ENCODE assay signal across 8 cellular contexts in genomic region chr2:188524519-188525113, GRCh38.
DNase-seq lines count a peak whose midpoint lies in the region; ATAC-seq lines count a peak whose summit lies in the region.

No MANE protein-coding gene starts in this region.

- no peaks in the 10 kb centered on the region for H3K79me1 ChIP-seq in neuronal stem cell (ENCODE audit: low read depth, low read length)

- DNase-seq in CD1c-positive myeloid dendritic cell (ENCODE audit: extremely low spot score) (peak; percentile 40), NCI-H2227 treated with DMSO at 0.1 percent for 48 hours (lab: John Stamatoyannopoulos, UW) (peak; percentile 66), amniotic epithelial cell (ENCODE audit: low read depth) (peak; percentile 68), iPS-NIHi11 (ENCODE audit: low spot score) (peak; percentile 26), neuronal stem cell (ENCODE audit: low spot score) (no peak)
- DNase-seq in stimulated activated CD4-positive, alpha-beta T cell treated with anti-CD3 and anti-CD28 coated beads, Interleukin-4, amount 100 ng/mL, for 24 hours: peak; percentile 19

- no peak overlapping the region for H3K4ac ChIP-seq in neuronal stem cell (ENCODE audit: low read length)

- no peak overlapping the region for H3K27ac ChIP-seq in neuronal stem cell (replicated peaks; ENCODE audit: low read length)

- no peak overlapping the region for H3K18ac ChIP-seq in neuronal stem cell (ENCODE audit: low read length)

- no peak overlapping the region for H4K91ac ChIP-seq in neuronal stem cell (ENCODE audit: low read depth, low read length, poor library complexity)

- H3K9me3 ChIP-seq in neuronal stem cell (replicated peaks in 1 of 2; ENCODE audit: control insufficient read depth in 2 of 2, insufficient read depth in 1 of 2, low read depth in 1 of 2, low read length in 2 of 2): peaks cover 0 to 9% of the 10 kb centered on the region in 2 donors

- H2AK5ac ChIP-seq in neuronal stem cell (ENCODE audit: low read depth, low read length): no peak overlapping the region

- H3K4me2 ChIP-seq in neuronal stem cell (ENCODE audit: insufficient read depth, low read length, poor library complexity, severe bottlenecking): no peak overlapping the region

- no peak overlapping the region for H2AFZ ChIP-seq in neuronal stem cell (ENCODE audit: low read length)

- H3K4me3 ChIP-seq in neuronal stem cell (ENCODE audit: low read length in 2 of 2): no peak overlapping the region

- no peak overlapping the region for H2BK120ac ChIP-seq in neuronal stem cell (ENCODE audit: low read depth, low read length)

- H2BK15ac ChIP-seq in neuronal stem cell (ENCODE audit: low read length): no peak overlapping the region

- no peaks in the 10 kb centered on the region for H3K27me3 ChIP-seq in neuronal stem cell (ENCODE audit: control insufficient read depth in 3 of 3, insufficient read depth in 3 of 3, low read depth in 1 of 3, low read length in 3 of 3)

- no peak overlapping the region for H3K23ac ChIP-seq in neuronal stem cell (ENCODE audit: low read depth, low read length, poor library complexity)

- H3K4me1 ChIP-seq in neuronal stem cell (ENCODE audit: control insufficient read depth in 2 of 2, insufficient read depth in 1 of 2, low read depth in 1 of 2, low read length in 2 of 2): peaks cover 0 to 22% of the 10 kb centered on the region in 2 donors

- no peak overlapping the region for H3K14ac ChIP-seq in neuronal stem cell (ENCODE audit: low read length)

- H2BK12ac ChIP-seq in neuronal stem cell (ENCODE audit: low read length): no peak overlapping the region

- H2BK5ac ChIP-seq in neuronal stem cell (ENCODE audit: low read length): no peak overlapping the region

- H3K9ac ChIP-seq in neuronal stem cell (ENCODE audit: low read depth, low read length, poor library complexity): no peak overlapping the region

- peaks cover 0 to 20% of the 10 kb centered on the region in 2 donors for H3K36me3 ChIP-seq in neuronal stem cell (replicated peaks in 1 of 2; ENCODE audit: control insufficient read depth in 2 of 2, insufficient read depth in 2 of 2, low read length in 2 of 2)

- no peak overlapping the region for H4K8ac ChIP-seq in neuronal stem cell (ENCODE audit: low read depth, low read length)

- no CpG with 5 or more reads among the region's 2 CpGs for WGBS in neuronal stem cell (ENCODE audit: extremely low coverage in 2 of 2, insufficient read length in 2 of 2, insufficient replicate concordance in 1 of 2), 2 donors

- ATAC-seq in GM18499 (IDR thresholded peaks at IDR 0.05; ENCODE audit: insufficient read depth, unreplicated experiment) (peak; percentile 67), HG02981 (IDR thresholded peaks at IDR 0.05; ENCODE audit: unreplicated experiment) (peak; percentile 81)
